In genomic region chr10:100999742-101000601, GRCh38 we compare ENCODE assay signal across 8 cellular contexts. TPM values are rescaled to one million over a fixed set of nuclear protein-coding genes. Genes with fewer than 3 reads are reported as not detected.
DNase-seq lines count a peak whose midpoint lies in the region; TF ChIP-seq lines count a peak whose summit lies in the region.

Gene LZTS2 (plus strand): TSS chr10:100999808. CDS start chr10:101002539, 2,731 bp downstream.

- TF ChIP-seq CTCF in GM12865 (IDR thresholded peaks at IDR 0.05; ENCODE audit: insufficient read depth, low read depth, low read length, missing control alignments) = no peak
- no peak for TF ChIP-seq CTCF in liver (IDR thresholded peaks at IDR 0.05; ENCODE audit: low read depth, low read length, missing input control)

- peak within 1 kb of the TSS; percentile 57 to 72 for H3K9ac ChIP-seq in liver (ENCODE audit: low read depth in 1 of 2, low read length in 2 of 2)

- peaks cover 0 to 4% (median under 1%) of the 10 kb centered on the region in 4 donors for H3K36me3 ChIP-seq in liver (ENCODE audit: control insufficient read depth in 4 of 4, insufficient read depth in 3 of 4, low read depth in 1 of 4, low read length in 3 of 4)

- H3K4me3 ChIP-seq in GM12865 (ENCODE audit: low read depth, low read length) = peak within 1 kb of the TSS; percentile 81
- H3K4me3 ChIP-seq in liver (ENCODE audit: low read depth in 1 of 3, low read length in 3 of 3) = peak within 1 kb of the TSS; percentile 56 to 71 (median 68)

- 14% methylated on average over 59 of the region's 59 CpGs for WGBS in liver

- no peaks in the 10 kb centered on the region for H3K27me3 ChIP-seq in liver (ENCODE audit: control insufficient read depth in 4 of 4, insufficient read depth in 4 of 4, low read length in 3 of 4)

- H3K9me3 ChIP-seq in liver (ENCODE audit: control insufficient read depth in 4 of 4, low read length in 3 of 4) = no peaks in the 10 kb centered on the region

- TF ChIP-seq RAD21 in liver (IDR thresholded peaks at IDR 0.05) = no peak

- DNase-seq in GM12865 (ENCODE audit: low read depth) (no peak), NCI-H2227 (lab: John Stamatoyannopoulos, UW; ENCODE audit: unreplicated experiment) (peak; percentile 29), substantia nigra (lab: John Stamatoyannopoulos, UW) (peak in 17 of 49 donors; percentile 30 to 70 (median 53)), Ammon's horn (ENCODE audit: low spot score) (no peak), T1000 (lab: John Stamatoyannopoulos, UW) (no peak)
- DNase-seq in activated CD8-positive, alpha-beta memory T cell treated with anti-CD3 and anti-CD28 coated beads for 24 hours = no peak

- H3K4me1 ChIP-seq in liver (ENCODE audit: control insufficient read depth in 4 of 4, insufficient read depth in 4 of 4, low read length in 3 of 4) = peaks cover 0 to 30% (median 17%) of the 10 kb centered on the region in 4 donors

- peak within 1 kb of the TSS; percentile 100 for H3K27ac ChIP-seq in cingulate gyrus (ENCODE audit: low read depth, low read length)
- H3K27ac ChIP-seq in liver (ENCODE audit: low read depth in 1 of 2, low read length in 2 of 2) = peak within 1 kb of the TSS; percentile 94
- peak within 1 kb of the TSS; percentile 100 for H3K27ac ChIP-seq in substantia nigra (ENCODE audit: low read depth, low read length, poor library complexity, severe bottlenecking)

TF ChIP-seq in liver, 16 proteins besides CTCF, POLR2A, EP300 and RAD21:
- TF ChIP-seq JUND (IDR thresholded peaks at IDR 0.05) = no peak
- TF ChIP-seq HNF4A (conservative IDR thresholded peaks at IDR 0.05) = no peak
- TF ChIP-seq FOXA1 (IDR thresholded peaks at IDR 0.05) = no peak
- TF ChIP-seq ZBTB33 (IDR thresholded peaks at IDR 0.05) = no peak
- TF ChIP-seq FOXA2 (IDR thresholded peaks at IDR 0.05) = no peak
- TF ChIP-seq, protein P1, sequence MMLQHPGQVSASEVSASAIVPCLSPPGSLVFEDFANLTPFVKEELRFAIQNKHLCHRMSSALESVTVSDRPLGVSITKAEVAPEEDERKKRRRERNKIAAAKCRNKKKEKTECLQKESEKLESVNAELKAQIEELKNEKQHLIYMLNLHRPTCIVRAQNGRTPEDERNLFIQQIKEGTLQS (IDR thresholded peaks at IDR 0.05) = no peak
- no peak for TF ChIP-seq EGR1 (IDR thresholded peaks at IDR 0.05; ENCODE audit: low read depth in 2 of 2)
- TF ChIP-seq YY1 (IDR thresholded peaks at IDR 0.05) = no peak
- TF ChIP-seq NR2F2 (IDR thresholded peaks at IDR 0.05) = no peak
- no peak for TF ChIP-seq RXRA (IDR thresholded peaks at IDR 0.05)

RNA-seq across cellular contexts. Expression of gene LZTS2, which starts in this region (rescaled TPM):
- 10 to 100 TPM in 1 of 2 donors, 1 to 10 TPM in 1; 9.9 to 10.3 TPM for total RNA-seq in liver
- 1 to 10 TPM; 2.1 to 9.2 TPM for polyA plus RNA-seq in liver
